ENCODE assay signal across 1 cellular context in the genomic region with DNA sequence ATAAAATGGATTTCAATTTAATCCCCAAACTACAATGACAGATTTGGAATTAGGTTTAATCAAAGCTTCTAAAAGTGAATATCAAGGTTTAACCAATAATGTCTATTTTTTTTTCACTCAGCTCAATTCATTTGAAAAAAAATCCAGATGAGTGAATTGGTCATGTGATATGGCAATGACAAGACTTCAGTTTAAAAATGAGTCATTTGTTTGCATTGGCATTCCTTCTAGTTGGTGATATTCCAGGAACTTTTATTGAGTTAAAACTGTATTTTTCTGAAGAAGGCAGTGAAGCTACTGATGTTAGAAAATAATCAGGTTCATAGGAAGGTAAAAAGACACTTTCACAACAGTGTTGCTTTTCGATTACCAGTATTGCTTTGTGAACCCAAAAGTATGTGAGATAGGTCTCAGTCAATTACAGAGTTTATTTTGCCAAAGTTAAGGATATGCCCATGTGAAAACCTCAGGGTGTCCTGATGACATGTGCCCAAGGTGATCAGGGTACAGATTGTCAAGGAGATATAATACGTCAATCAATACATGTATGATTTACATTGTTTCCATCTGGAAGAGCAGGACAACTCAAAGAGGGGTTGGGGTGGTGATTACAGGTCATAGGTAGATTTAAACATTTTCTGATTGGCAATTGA.
TF ChIP-seq lines count a peak whose summit lies in the region.

No MANE protein-coding gene starts in this region.

TF ChIP-seq in GM23338, 12 proteins besides CTCF, POLR2A, EP300 and RAD21 (continued from another document):
- TF ChIP-seq, protein P1, sequence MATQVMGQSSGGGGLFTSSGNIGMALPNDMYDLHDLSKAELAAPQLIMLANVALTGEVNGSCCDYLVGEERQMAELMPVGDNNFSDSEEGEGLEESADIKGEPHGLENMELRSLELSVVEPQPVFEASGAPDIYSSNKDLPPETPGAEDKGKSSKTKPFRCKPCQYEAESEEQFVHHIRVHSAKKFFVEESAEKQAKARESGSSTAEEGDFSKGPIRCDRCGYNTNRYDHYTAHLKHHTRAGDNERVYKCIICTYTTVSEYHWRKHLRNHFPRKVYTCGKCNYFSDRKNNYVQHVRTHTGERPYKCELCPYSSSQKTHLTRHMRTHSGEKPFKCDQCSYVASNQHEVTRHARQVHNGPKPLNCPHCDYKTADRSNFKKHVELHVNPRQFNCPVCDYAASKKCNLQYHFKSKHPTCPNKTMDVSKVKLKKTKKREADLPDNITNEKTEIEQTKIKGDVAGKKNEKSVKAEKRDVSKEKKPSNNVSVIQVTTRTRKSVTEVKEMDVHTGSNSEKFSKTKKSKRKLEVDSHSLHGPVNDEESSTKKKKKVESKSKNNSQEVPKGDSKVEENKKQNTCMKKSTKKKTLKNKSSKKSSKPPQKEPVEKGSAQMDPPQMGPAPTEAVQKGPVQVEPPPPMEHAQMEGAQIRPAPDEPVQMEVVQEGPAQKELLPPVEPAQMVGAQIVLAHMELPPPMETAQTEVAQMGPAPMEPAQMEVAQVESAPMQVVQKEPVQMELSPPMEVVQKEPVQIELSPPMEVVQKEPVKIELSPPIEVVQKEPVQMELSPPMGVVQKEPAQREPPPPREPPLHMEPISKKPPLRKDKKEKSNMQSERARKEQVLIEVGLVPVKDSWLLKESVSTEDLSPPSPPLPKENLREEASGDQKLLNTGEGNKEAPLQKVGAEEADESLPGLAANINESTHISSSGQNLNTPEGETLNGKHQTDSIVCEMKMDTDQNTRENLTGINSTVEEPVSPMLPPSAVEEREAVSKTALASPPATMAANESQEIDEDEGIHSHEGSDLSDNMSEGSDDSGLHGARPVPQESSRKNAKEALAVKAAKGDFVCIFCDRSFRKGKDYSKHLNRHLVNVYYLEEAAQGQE (IDR thresholded peaks at IDR 0.05; ENCODE audit: unreplicated experiment) = no peak
- no peak for TF ChIP-seq JUNB (IDR thresholded peaks at IDR 0.05; ENCODE audit: unreplicated experiment)
- TF ChIP-seq STAT1 (IDR thresholded peaks at IDR 0.05; ENCODE audit: unreplicated experiment) = no peak
- no peak for TF ChIP-seq EZH2phosphoT487 (IDR thresholded peaks at IDR 0.05; ENCODE audit: unreplicated experiment)
- TF ChIP-seq, protein P2, sequence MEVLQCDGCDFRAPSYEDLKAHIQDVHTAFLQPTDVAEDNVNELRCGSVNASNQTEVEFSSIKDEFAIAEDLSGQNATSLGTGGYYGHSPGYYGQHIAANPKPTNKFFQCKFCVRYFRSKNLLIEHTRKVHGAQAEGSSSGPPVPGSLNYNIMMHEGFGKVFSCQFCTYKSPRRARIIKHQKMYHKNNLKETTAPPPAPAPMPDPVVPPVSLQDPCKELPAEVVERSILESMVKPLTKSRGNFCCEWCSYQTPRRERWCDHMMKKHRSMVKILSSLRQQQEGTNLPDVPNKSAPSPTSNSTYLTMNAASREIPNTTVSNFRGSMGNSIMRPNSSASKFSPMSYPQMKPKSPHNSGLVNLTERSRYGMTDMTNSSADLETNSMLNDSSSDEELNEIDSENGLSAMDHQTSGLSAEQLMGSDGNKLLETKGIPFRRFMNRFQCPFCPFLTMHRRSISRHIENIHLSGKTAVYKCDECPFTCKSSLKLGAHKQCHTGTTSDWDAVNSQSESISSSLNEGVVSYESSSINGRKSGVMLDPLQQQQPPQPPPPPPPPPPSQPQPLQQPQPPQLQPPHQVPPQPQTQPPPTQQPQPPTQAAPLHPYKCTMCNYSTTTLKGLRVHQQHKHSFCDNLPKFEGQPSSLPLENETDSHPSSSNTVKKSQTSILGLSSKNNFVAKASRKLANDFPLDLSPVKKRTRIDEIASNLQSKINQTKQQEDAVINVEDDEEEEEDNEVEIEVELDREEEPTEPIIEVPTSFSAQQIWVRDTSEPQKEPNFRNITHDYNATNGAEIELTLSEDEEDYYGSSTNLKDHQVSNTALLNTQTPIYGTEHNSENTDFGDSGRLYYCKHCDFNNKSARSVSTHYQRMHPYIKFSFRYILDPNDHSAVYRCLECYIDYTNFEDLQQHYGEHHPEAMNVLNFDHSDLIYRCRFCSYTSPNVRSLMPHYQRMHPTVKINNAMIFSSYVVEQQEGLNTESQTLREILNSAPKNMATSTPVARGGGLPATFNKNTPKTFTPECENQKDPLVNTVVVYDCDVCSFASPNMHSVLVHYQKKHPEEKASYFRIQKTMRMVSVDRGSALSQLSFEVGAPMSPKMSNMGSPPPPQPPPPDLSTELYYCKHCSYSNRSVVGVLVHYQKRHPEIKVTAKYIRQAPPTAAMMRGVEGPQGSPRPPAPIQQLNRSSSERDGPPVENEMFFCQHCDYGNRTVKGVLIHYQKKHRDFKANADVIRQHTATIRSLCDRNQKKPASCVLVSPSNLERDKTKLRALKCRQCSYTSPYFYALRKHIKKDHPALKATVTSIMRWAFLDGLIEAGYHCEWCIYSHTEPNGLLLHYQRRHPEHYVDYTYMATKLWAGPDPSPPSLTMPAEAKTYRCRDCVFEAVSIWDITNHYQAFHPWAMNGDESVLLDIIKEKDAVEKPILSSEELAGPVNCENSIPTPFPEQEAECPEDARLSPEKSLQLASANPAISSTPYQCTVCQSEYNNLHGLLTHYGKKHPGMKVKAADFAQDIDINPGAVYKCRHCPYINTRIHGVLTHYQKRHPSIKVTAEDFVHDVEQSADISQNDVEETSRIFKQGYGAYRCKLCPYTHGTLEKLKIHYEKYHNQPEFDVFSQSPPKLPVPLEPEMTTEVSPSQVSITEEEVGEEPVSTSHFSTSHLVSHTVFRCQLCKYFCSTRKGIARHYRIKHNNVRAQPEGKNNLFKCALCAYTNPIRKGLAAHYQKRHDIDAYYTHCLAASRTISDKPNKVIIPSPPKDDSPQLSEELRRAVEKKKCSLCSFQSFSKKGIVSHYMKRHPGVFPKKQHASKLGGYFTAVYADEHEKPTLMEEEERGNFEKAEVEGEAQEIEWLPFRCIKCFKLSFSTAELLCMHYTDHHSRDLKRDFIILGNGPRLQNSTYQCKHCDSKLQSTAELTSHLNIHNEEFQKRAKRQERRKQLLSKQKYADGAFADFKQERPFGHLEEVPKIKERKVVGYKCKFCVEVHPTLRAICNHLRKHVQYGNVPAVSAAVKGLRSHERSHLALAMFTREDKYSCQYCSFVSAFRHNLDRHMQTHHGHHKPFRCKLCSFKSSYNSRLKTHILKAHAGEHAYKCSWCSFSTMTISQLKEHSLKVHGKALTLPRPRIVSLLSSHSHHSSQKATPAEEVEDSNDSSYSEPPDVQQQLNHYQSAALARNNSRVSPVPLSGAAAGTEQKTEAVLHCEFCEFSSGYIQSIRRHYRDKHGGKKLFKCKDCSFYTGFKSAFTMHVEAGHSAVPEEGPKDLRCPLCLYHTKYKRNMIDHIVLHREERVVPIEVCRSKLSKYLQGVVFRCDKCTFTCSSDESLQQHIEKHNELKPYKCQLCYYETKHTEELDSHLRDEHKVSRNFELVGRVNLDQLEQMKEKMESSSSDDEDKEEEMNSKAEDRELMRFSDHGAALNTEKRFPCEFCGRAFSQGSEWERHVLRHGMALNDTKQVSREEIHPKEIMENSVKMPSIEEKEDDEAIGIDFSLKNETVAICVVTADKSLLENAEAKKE (CRISPR knock-in tag; IDR thresholded peaks at IDR 0.05) = no peak
- TF ChIP-seq EZH2 (IDR thresholded peaks at IDR 0.05; ENCODE audit: low read depth, unreplicated experiment) = no peak
- TF ChIP-seq ZNF331 (CRISPR knock-in tag; IDR thresholded peaks at IDR 0.05; ENCODE audit: low read depth) = no peak
- TF ChIP-seq, protein P3, sequence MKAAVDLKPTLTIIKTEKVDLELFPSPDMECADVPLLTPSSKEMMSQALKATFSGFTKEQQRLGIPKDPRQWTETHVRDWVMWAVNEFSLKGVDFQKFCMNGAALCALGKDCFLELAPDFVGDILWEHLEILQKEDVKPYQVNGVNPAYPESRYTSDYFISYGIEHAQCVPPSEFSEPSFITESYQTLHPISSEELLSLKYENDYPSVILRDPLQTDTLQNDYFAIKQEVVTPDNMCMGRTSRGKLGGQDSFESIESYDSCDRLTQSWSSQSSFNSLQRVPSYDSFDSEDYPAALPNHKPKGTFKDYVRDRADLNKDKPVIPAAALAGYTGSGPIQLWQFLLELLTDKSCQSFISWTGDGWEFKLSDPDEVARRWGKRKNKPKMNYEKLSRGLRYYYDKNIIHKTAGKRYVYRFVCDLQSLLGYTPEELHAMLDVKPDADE (IDR thresholded peaks at IDR 0.05) = no peak
- TF ChIP-seq CREB1 (CRISPR knock-in tag; IDR thresholded peaks at IDR 0.05; ENCODE audit: low read depth) = no peak
- TF ChIP-seq NANOG (IDR thresholded peaks at IDR 0.05; ENCODE audit: borderline replicate concordance) = no peak
